Comparison of ENCODE assay signal across 1 cellular context in the genomic region with DNA sequence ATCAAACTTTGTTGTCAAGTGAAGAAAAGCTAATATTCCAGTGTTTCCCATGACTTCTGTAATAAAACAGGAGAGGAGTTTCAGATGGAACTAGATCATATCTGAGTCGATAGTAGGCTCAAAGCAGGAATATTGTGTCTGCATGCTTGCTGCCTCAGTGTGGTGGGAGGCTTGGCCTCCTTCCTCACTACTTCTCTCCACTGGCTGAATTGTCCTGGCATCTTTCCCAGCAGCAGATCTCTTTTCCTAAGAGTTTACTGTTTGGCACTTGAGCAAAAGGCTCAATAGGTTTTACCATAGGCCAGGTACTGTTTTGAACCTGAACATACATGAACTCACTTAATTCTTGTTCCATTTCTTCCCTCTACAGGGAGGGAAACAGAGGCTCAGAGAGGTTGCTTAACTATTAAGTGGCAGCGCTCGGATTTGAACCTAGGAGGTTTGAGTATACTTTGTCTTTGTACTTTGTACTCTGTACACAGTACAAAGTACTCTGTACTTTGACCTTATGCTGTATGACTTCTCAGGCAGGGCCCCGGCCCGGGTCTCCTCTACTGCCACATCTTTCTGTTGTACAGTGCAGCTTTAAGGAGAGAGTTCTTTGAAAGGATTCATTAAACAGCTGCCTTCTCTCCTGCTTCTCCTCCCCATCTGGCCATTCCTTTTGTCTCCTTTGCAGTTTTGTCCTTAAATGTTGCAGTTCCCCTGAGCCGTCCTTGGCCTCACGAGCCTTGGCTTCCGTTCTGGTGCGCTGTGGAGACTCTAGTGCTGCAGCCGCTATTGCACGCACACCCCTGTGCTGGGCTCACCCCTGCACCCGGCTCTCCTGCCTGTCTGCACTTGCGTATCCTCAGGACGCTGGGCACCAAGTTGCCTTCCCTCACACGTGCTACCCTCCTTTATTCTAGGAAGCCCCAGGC.
TF ChIP-seq lines count a peak whose summit lies in the region.

No MANE protein-coding gene starts in this region.

TF ChIP-seq in HEK293, 187 proteins besides CTCF, POLR2A, EP300 and RAD21 (continued from another document):
- TF ChIP-seq, protein P1, sequence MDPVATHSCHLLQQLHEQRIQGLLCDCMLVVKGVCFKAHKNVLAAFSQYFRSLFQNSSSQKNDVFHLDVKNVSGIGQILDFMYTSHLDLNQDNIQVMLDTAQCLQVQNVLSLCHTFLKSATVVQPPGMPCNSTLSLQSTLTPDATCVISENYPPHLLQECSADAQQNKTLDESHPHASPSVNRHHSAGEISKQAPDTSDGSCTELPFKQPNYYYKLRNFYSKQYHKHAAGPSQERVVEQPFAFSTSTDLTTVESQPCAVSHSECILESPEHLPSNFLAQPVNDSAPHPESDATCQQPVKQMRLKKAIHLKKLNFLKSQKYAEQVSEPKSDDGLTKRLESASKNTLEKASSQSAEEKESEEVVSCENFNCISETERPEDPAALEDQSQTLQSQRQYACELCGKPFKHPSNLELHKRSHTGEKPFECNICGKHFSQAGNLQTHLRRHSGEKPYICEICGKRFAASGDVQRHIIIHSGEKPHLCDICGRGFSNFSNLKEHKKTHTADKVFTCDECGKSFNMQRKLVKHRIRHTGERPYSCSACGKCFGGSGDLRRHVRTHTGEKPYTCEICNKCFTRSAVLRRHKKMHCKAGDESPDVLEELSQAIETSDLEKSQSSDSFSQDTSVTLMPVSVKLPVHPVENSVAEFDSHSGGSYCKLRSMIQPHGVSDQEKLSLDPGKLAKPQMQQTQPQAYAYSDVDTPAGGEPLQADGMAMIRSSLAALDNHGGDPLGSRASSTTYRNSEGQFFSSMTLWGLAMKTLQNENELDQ (tag by site-specific recombination; IDR thresholded peaks at IDR 0.05; ENCODE audit: low read depth): no peak
- TF ChIP-seq, protein P2, sequence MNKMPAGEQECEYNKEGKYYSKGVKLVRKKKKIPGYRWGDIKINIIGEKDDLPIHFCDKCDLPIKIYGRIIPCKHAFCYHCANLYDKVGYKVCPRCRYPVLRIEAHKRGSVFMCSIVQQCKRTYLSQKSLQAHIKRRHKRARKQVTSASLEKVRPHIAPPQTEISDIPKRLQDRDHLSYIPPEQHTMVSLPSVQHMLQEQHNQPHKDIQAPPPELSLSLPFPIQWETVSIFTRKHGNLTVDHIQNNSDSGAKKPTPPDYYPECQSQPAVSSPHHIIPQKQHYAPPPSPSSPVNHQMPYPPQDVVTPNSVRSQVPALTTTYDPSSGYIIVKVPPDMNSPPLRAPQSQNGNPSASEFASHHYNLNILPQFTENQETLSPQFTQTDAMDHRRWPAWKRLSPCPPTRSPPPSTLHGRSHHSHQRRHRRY (tag by site-specific recombination; IDR thresholded peaks at IDR 0.05): no peak
- peak; percentile 38; the same call in 1 of the 2 replicates for TF ChIP-seq ZNF341 (tag by site-specific recombination; IDR thresholded peaks at IDR 0.05; ENCODE audit: low read depth)
- no peak for TF ChIP-seq ZFP41 (tag by site-specific recombination; IDR thresholded peaks at IDR 0.05; ENCODE audit: borderline replicate concordance)
